In genomic region chr1:116990612-116991151, GRCh38 we compare ENCODE assay signal across 10 cellular contexts. TPM values are rescaled to one million over a fixed set of nuclear protein-coding genes. Genes with fewer than 3 reads are reported as not detected.
DNase-seq lines count a peak whose midpoint lies in the region; ATAC-seq, FAIRE-seq and TF ChIP-seq lines count a peak whose summit lies in the region.
"Had no signal": no experiment of that assay in that cellular context is flagged by ENCODE, and none has a peak within 500 bp of the region (broad histone marks: within the 10 kb centered on the region; RNA-seq: fewer than 3 reads in every experiment).

No MANE protein-coding gene starts in this region.

- intact Hi-C loops in breast epithelium (cut with DNase I; ENCODE audit: low total_unique reads) = no loop called here
- intact Hi-C loops in left lung (cut with DNase I) = no loop called here
- intact Hi-C loops in transverse colon (cut with DNase I; ENCODE audit: low total_unique reads) = no loop called here

- WGBS in transverse colon (ENCODE audit: low coverage in 1 of 2), 2 donors = 60 to 75% methylated on average over 2 to 12 of the region's 12 CpGs

- H3K36me3 ChIP-seq in breast epithelium (no peaks in the 10 kb centered on the region), left lung (no peaks in the 10 kb centered on the region), transverse colon (no peaks in the 10 kb centered on the region)

- H3K27me3 ChIP-seq in breast epithelium (no peaks in the 10 kb centered on the region), left lung (no peaks in the 10 kb centered on the region), transverse colon (no peaks in the 10 kb centered on the region)

- FAIRE-seq in urothelium cell line (lab: Jason Lieb, UNC) = no peak

- H3K4me1 ChIP-seq in breast epithelium (no peaks in the 10 kb centered on the region), left lung (peaks cover 5 to 47% of the 10 kb centered on the region in 2 donors), transverse colon (peaks cover 0 to 40% (median 22%) of the 10 kb centered on the region in 4 donors)

- no peaks in the 10 kb centered on the region for H3K9me3 ChIP-seq in breast epithelium
- H3K9me3 ChIP-seq in left lung = no peaks in the 10 kb centered on the region
- H3K9me3 ChIP-seq in transverse colon = no peaks in the 10 kb centered on the region

- in situ Hi-C loops in transverse colon (cut with MboI; ENCODE audit: low pct_ligation_motif_present in 1 of 4, low pct_unique_long_range_greater_than_20kb in 1 of 4, low sequenced_read_pairs in 3 of 4) = no loop called here

- TF ChIP-seq CTCF in breast epithelium (IDR thresholded peaks at IDR 0.05) (no peak), left lung (IDR thresholded peaks at IDR 0.05) (no peak), transverse colon (IDR thresholded peaks at IDR 0.05) (no peak)

- DNase-seq in DMS153 (lab: John Stamatoyannopoulos, UW) (peak; percentile 34), DMS153 treated with DMSO at 0.1 percent for 48 hours (lab: John Stamatoyannopoulos, UW; ENCODE audit: unreplicated experiment) (no peak), breast epithelium (ENCODE audit: low spot score in 2 of 2) (peak; percentile 63 to 77), left lung (peak; percentile 66 to 69), transverse colon (peak; percentile 24), inferior parietal cortex (ENCODE audit: extremely low spot score) (no peak), NCI-H146 treated with DMSO at 0.1 percent for 48 hours (lab: John Stamatoyannopoulos, UW; ENCODE audit: unreplicated experiment) (no peak), urothelium cell line (ENCODE audit: low spot score) (no peak)

- H3K27ac ChIP-seq in breast epithelium = peak overlapping the region; percentile 67 to 82
- peak overlapping the region; percentile 2 to 74 for H3K27ac ChIP-seq in left lung
- H3K27ac ChIP-seq in transverse colon = peak overlapping the region; percentile 5 to 44 (median 12)
- H3K27ac ChIP-seq: 22Rv1 had no signal

- TF ChIP-seq EP300 in transverse colon (IDR thresholded peaks at IDR 0.05; ENCODE audit: low read depth) = no peak

- ATAC-seq in left lung = peak; percentile 62

- H3K4me3 ChIP-seq in breast epithelium = no peak overlapping the region
- H3K4me3 ChIP-seq in left lung = no peak overlapping the region
- H3K4me3 ChIP-seq in transverse colon = no peak overlapping the region

- TF ChIP-seq POLR2A in breast epithelium (IDR thresholded peaks at IDR 0.05) = no peak
- TF ChIP-seq POLR2A in transverse colon (IDR thresholded peaks at IDR 0.05) = no peak

RNA-seq across cellular contexts. Expression of gene CD101, which starts 10.9 kb away (rescaled TPM):
- 1 to 10 TPM in 1 of 3 donors, under 1 TPM in 2; 0.32 to 3.9 (median 0.73) TPM for total RNA-seq in breast epithelium
- 1 to 10 TPM; 2.7 to 8.3 TPM for total RNA-seq in left lung
- total RNA-seq in transverse colon = 10 to 100 TPM in 1 of 4 donors, 1 to 10 TPM in 2, under 1 TPM in 1; 0.40 to 24.3 (median 4.0) TPM
- total RNA-seq: OCI-LY7 had no signal

Comparison
In these comparisons a context has a peak if more than half of its experiments do, and no peak if none do; other contexts are left out.
1. DNase-seq: peak in DMS153 (single experiment), breast epithelium (2 of 2), left lung (2 of 2) and transverse colon (single experiment); none in DMS153 treated with DMSO at 0.1 percent for 48 hours (single experiment), inferior parietal cortex (single experiment), NCI-H146 treated with DMSO at 0.1 percent for 48 hours (single experiment) and urothelium cell line (single experiment).
2. H3K27ac ChIP-seq: peak in every context shown above with its lines; median percentile 74 in breast epithelium; 38 in left lung; 12 in transverse colon.